ENCODE assay signal across 18 cellular contexts in genomic region chr4:101158136-101158485, GRCh38.
DNase-seq lines count a peak whose midpoint lies in the region; ATAC-seq, FAIRE-seq and TF ChIP-seq lines count a peak whose summit lies in the region.
"Had no signal": no experiment of that assay in that cellular context is flagged by ENCODE, and none has a peak within 500 bp of the region (broad histone marks: within the 10 kb centered on the region; RNA-seq: fewer than 3 reads in every experiment).

No MANE protein-coding gene starts in this region.

- no peaks in the 10 kb centered on the region for H3K9me3 ChIP-seq in RWPE2 (ENCODE audit: severe bottlenecking)

- H3K27me3 ChIP-seq in RWPE2 (ENCODE audit: insufficient read depth, poor library complexity, severe bottlenecking): no peaks in the 10 kb centered on the region

- TF ChIP-seq CTCF in C4-2B (conservative IDR thresholded peaks at IDR 0.05) (no peak), RWPE2 (IDR thresholded peaks at IDR 0.05; ENCODE audit: poor library complexity, severe bottlenecking) (no peak), fibroblast of mammary gland (conservative IDR thresholded peaks at IDR 0.05; ENCODE audit: control insufficient read depth, insufficient read depth, low read depth, low read length) (no peak), D721Med (IDR thresholded peaks at IDR 0.05; ENCODE audit: insufficient read depth, missing control alignments) (no peak)

- H3K27ac ChIP-seq in C4-2B (peak overlapping the region; percentile 28; the same call in 1 of the 2 replicates), RWPE2 (ENCODE audit: poor library complexity, severe bottlenecking) (peak overlapping the region; percentile 76)
- H3K27ac ChIP-seq: parathyroid adenoma had no signal

- no peak for ATAC-seq in RWPE2 (ENCODE audit: low read depth)
- ATAC-seq: activated CD8-positive, alpha-beta T cell treated with anti-CD3 and anti-CD28 coated beads for 36 hours had no signal

- no peaks in the 10 kb centered on the region for H3K36me3 ChIP-seq in RWPE2 (ENCODE audit: low read depth)

- DNase-seq in RWPE2 (ENCODE audit: low spot score) (no peak), fibroblast of mammary gland (ENCODE audit: low read depth) (peak; percentile 64), pons (ENCODE audit: low spot score) (peak; percentile 61), GM12892 (ENCODE audit: insufficient read length) (no peak), NCI-H2196 treated with DMSO at 0.1 percent for 48 hours (lab: John Stamatoyannopoulos, UW; ENCODE audit: unreplicated experiment) (no peak), D721Med (ENCODE audit: insufficient read length, low spot score) (no peak)
- DNase-seq in activated effector memory CD4-positive, alpha-beta T cell treated with Interleukin-2 at 50 U/mL for 16 hours: no peak
- DNase-seq: activated naive CD4-positive, alpha-beta T cell; erythroblast; NCI-H2029; Right ventricle myocardium superior; stimulated activated CD4-positive, alpha-beta T cell treated with anti-CD3 and anti-CD28 coated beads, Interleukin-2, amount 100 ng/mL, for 24 hours had no signal

- H3K4me1 ChIP-seq in RWPE2 (ENCODE audit: insufficient read depth, poor library complexity, severe bottlenecking): peaks cover 52% of the 10 kb centered on the region

- FAIRE-seq in GM12892 (lab: Jason Lieb, UNC) (no peak), D721Med (lab: Jason Lieb, UNC) (no peak)
- FAIRE-seq: H1, TTC549 had no signal

- no peak for TF ChIP-seq POLR2A in GM12892 (IDR thresholded peaks at IDR 0.05; ENCODE audit: low read depth, low read length)

- H3K4me3 ChIP-seq in RWPE2 (ENCODE audit: severe bottlenecking) (no peak overlapping the region), fibroblast of mammary gland (ENCODE audit: control insufficient read depth, low read depth, low read length) (no peak overlapping the region)
- H3K4me3 ChIP-seq: lung had no signal

Comparison
In these comparisons a context has a peak if more than half of its experiments do, and no peak if none do; other contexts are left out.
1. DNase-seq: peak in fibroblast of mammary gland (single experiment) and pons (single experiment); none in RWPE2 (single experiment), GM12892 (single experiment), NCI-H2196 treated with DMSO at 0.1 percent for 48 hours (single experiment), D721Med (single experiment) and activated effector memory CD4-positive, alpha-beta T cell treated with Interleukin-2 at 50 U/mL for 16 hours (single experiment).